Comparison of ENCODE assay signal across 24 cellular contexts in genomic region chr13:81393686-81394085, GRCh38.
A peak's percentile ranks its signal among the peaks of the same experiment; 100 is the strongest.
DNase-seq lines count a peak whose midpoint lies in the region; ATAC-seq and TF ChIP-seq lines count a peak whose summit lies in the region.
"Had no signal": no experiment of that assay in that cellular context is flagged by ENCODE, and none has a peak within 500 bp of the region (broad histone marks: within the 10 kb centered on the region; RNA-seq: fewer than 3 reads in every experiment).

No MANE protein-coding gene starts in this region.

- no peak overlapping the region for H3K14ac ChIP-seq in H9 (ENCODE audit: insufficient read depth, low read length)
- H3K14ac ChIP-seq in mesenchymal stem cell (ENCODE audit: low read length in 2 of 2): no peak overlapping the region

- H3K23ac ChIP-seq in H9 (ENCODE audit: insufficient read length, low read depth, low read length) (no peak overlapping the region), mesenchymal stem cell (ENCODE audit: low read length in 2 of 2) (no peak overlapping the region)

- no peak overlapping the region for H2BK120ac ChIP-seq in H9 (ENCODE audit: low read depth, low read length, poor library complexity, severe bottlenecking)
- H2BK120ac ChIP-seq in mesenchymal stem cell (ENCODE audit: low read depth, low read length): no peak overlapping the region

- H4K8ac ChIP-seq in H9 (replicated peaks; ENCODE audit: insufficient read length, low read depth, low read length) (no peak overlapping the region), mesenchymal stem cell (ENCODE audit: low read length) (no peak overlapping the region)

- H2BK15ac ChIP-seq in H9 (ENCODE audit: low read depth, low read length): no peak overlapping the region
- no peak overlapping the region for H2BK15ac ChIP-seq in mesenchymal stem cell (ENCODE audit: low read depth, poor library complexity, severe bottlenecking)

- peaks cover 33 to 35% of the 10 kb centered on the region in 2 experiments for H3K4me1 Mint-ChIP-seq in H9
- H3K4me1 Mint-ChIP-seq in T-helper 17 cell: no peaks in the 10 kb centered on the region
- H3K4me1 Mint-ChIP-seq: CD14-positive monocyte; stimulated activated effector memory CD8-positive, alpha-beta T cell treated with anti-CD3 and anti-CD28 coated beads, Interleukin-12 subunit alpha, Interleukin-12 subunit beta, amount 100 ng/mL, for 72 hours had no signal

- ATAC-seq in PC-3 (peak; percentile 40), foreskin keratinocyte (no peak), T-helper 17 cell (no peak)
- ATAC-seq: A549; heart right ventricle; pancreas; SK-N-SH treated with all-trans-retinoic acid at 6 μM for 48 hours; stimulated activated effector memory CD8-positive, alpha-beta T cell treated with anti-CD3 and anti-CD28 coated beads, Interleukin-12 subunit alpha, Interleukin-12 subunit beta, amount 100 ng/mL, for 72 hours had no signal

- TF ChIP-seq CTCF in 22Rv1 (IDR thresholded peaks at IDR 0.05) (0 out of 2 replicates have a peak, but pooled peaks have one; percentile 5), H9 (conservative IDR thresholded peaks at IDR 0.05) (no peak; the same call in 2 of the 3 replicates), PC-3 (conservative IDR thresholded peaks at IDR 0.05; ENCODE audit: low read depth, low read length) (no peak), foreskin keratinocyte (conservative IDR thresholded peaks at IDR 0.05) (no peak)

- H3K4ac ChIP-seq in H9 (ENCODE audit: low read depth, low read length) (no peak overlapping the region), mesenchymal stem cell (ENCODE audit: low read depth in 1 of 2, low read length in 2 of 2) (no peak overlapping the region)

- POLR2A ChIA-PET in PC-3 (lab: Charles Lee; ENCODE audit: unreplicated experiment): no interaction called here

- no peak overlapping the region for H3K56ac ChIP-seq in H9 (ENCODE audit: insufficient read length, low read depth, low read length)

- H3F3A ChIP-seq in PC-3 (ENCODE audit: low read length, unreplicated experiment): no peaks in the 10 kb centered on the region

- BruUV-seq in PC-3 (replicated peaks; lab: Mats Ljungman, UMichigan): no TSS peak

- no peak overlapping the region for H3K9ac ChIP-seq in H9 (ENCODE audit: extremely low read depth, insufficient read length, low read length)
- no peak overlapping the region for H3K9ac ChIP-seq in PC-3 (ENCODE audit: low read length)
- H3K9ac ChIP-seq in mesenchymal stem cell (ENCODE audit: low read length): no peak overlapping the region

- H2BK5ac ChIP-seq in H9 (ENCODE audit: insufficient read length, low read length) (no peak overlapping the region), mesenchymal stem cell (ENCODE audit: low read depth, low read length, poor library complexity, severe bottlenecking) (no peak overlapping the region)

- no peaks in the 10 kb centered on the region for H4K20me1 ChIP-seq in H9 (ENCODE audit: control insufficient read depth, insufficient read depth, insufficient read length)
- no peaks in the 10 kb centered on the region for H4K20me1 ChIP-seq in PC-3 (ENCODE audit: low read length)

- H3K27me3 Mint-ChIP-seq in H9 (ENCODE audit: low read depth): no peaks in the 10 kb centered on the region
- H3K27me3 Mint-ChIP-seq in T-helper 17 cell: no peaks in the 10 kb centered on the region
- H3K27me3 Mint-ChIP-seq: activated naive CD8-positive, alpha-beta T cell had no signal

- H3K4me3 ChIP-seq in PC-3 (ENCODE audit: low read length) (no peak overlapping the region), mesenchymal stem cell (ENCODE audit: insufficient read depth in 1 of 2, low read depth in 1 of 2, low read length in 2 of 2) (no peak overlapping the region)
- H3K4me3 ChIP-seq: A549, dorsolateral prefrontal cortex, heart right ventricle, pancreas, skin epidermis, upper lobe of left lung had no signal

- H2BK20ac ChIP-seq in H9 (ENCODE audit: low read depth, low read length, poor library complexity, severe bottlenecking): no peak overlapping the region

- H3K27ac Mint-ChIP-seq in H9: peak overlapping the region in 2 of 3 experiments; percentile 59 to 68; a peak in 3 of 7 replicates
- H3K27ac Mint-ChIP-seq in T-helper 17 cell: no peak overlapping the region
- H3K27ac Mint-ChIP-seq: activated naive CD8-positive, alpha-beta T cell; CD14-positive monocyte; stimulated activated effector memory CD8-positive, alpha-beta T cell treated with anti-CD3 and anti-CD28 coated beads, Interleukin-12 subunit alpha, Interleukin-12 subunit beta, amount 100 ng/mL, for 72 hours had no signal

- no peaks in the 10 kb centered on the region for H3K27me3 ChIP-seq in H9 (ENCODE audit: insufficient read depth, low read length)
- H3K27me3 ChIP-seq in PC-3 (ENCODE audit: low read length): no peaks in the 10 kb centered on the region
- no peaks in the 10 kb centered on the region for H3K27me3 ChIP-seq in mesenchymal stem cell (ENCODE audit: control insufficient read depth in 1 of 2, insufficient read depth in 1 of 2, low read length in 2 of 2)
- H3K27me3 ChIP-seq in foreskin keratinocyte: no peaks in the 10 kb centered on the region
- H3K27me3 ChIP-seq: dorsolateral prefrontal cortex, heart right ventricle, pancreas, upper lobe of left lung had no signal

- H4K91ac ChIP-seq in H9 (ENCODE audit: insufficient read length, low read depth, low read length): no peak overlapping the region
- H4K91ac ChIP-seq in mesenchymal stem cell (ENCODE audit: low read length): no peak overlapping the region

- no peak overlapping the region for H3K18ac ChIP-seq in H9 (ENCODE audit: insufficient read length, low read depth, low read length)
- H3K18ac ChIP-seq in mesenchymal stem cell (ENCODE audit: low read depth in 1 of 2, low read length in 2 of 2): no peak overlapping the region

- H3K9me3 ChIP-seq in H9 (ENCODE audit: control insufficient read depth, low read depth, low read length) (no peaks in the 10 kb centered on the region), PC-3 (ENCODE audit: low read length) (no peaks in the 10 kb centered on the region), mesenchymal stem cell (ENCODE audit: control insufficient read depth, low read length) (no peaks in the 10 kb centered on the region), T-helper 17 cell (ENCODE audit: control insufficient read depth, low read length, poor library complexity, severe bottlenecking) (no peaks in the 10 kb centered on the region)
- H3K9me3 ChIP-seq: A549, pancreas, upper lobe of left lung had no signal

- H3K4me1 ChIP-seq in H9 (ENCODE audit: insufficient read depth, low read length) (peaks cover 3% of the 10 kb centered on the region; the same call in 1 of the 2 replicates), PC-3 (ENCODE audit: insufficient read depth, low read length) (peaks cover 5% of the 10 kb centered on the region; the same call in 1 of the 2 replicates), mesenchymal stem cell (ENCODE audit: control insufficient read depth, insufficient read depth, low read depth, low read length) (no peaks in the 10 kb centered on the region), foreskin keratinocyte (no peaks in the 10 kb centered on the region)
- H3K4me1 ChIP-seq: A549, heart right ventricle, pancreas, upper lobe of left lung had no signal

- WGBS in H9 (ENCODE audit: extremely low coverage, insufficient read length, low lambda C conversion rate): no CpG with 5 or more reads among the region's 1 CpG
- no CpG with 5 or more reads among the region's 1 CpG for WGBS in mesenchymal stem cell

- H4K5ac ChIP-seq in H9 (ENCODE audit: insufficient read length, low read depth, low read length): no peak overlapping the region

- H3K4me2 ChIP-seq in H9 (ENCODE audit: insufficient read depth, insufficient read length, low read length) (no peak overlapping the region), PC-3 (ENCODE audit: low read length) (no peak overlapping the region), mesenchymal stem cell (ENCODE audit: low read length, poor library complexity, severe bottlenecking) (no peak overlapping the region)
- H3K4me2 ChIP-seq: A549 had no signal

- H3K36me3 ChIP-seq in PC-3 (ENCODE audit: low read depth, low read length) (no peaks in the 10 kb centered on the region), mesenchymal stem cell (ENCODE audit: control insufficient read depth in 1 of 2, insufficient read depth in 2 of 2, low read depth in 1 of 2, low read length in 2 of 2) (no peaks in the 10 kb centered on the region)
- H3K36me3 ChIP-seq: heart right ventricle, pancreas, upper lobe of left lung had no signal

- H2BK12ac ChIP-seq in H9 (ENCODE audit: insufficient read length, low read depth, low read length) (no peak overlapping the region), mesenchymal stem cell (ENCODE audit: low read length in 2 of 2) (no peak overlapping the region)

- H3K9me2 ChIP-seq in PC-3 (replicated peaks; ENCODE audit: low read length): no peaks in the 10 kb centered on the region

- H2AK5ac ChIP-seq in H9 (ENCODE audit: insufficient read length, low read length) (no peak overlapping the region), mesenchymal stem cell (ENCODE audit: low read length, severe bottlenecking) (no peak overlapping the region)

- CTCF ChIA-PET in PC-3 (lab: Charles Lee): no interaction called here

- H2AFZ ChIP-seq in H9 (ENCODE audit: low read length) (no peak overlapping the region), PC-3 (ENCODE audit: low read length) (no peak overlapping the region), mesenchymal stem cell (ENCODE audit: low read depth, low read length) (no peak overlapping the region)

- no peaks in the 10 kb centered on the region for H3K36me3 Mint-ChIP-seq in H9 (ENCODE audit: insufficient read depth in 1 of 3, low read depth in 3 of 3)
- H3K36me3 Mint-ChIP-seq in T-helper 17 cell (ENCODE audit: low read depth): no peaks in the 10 kb centered on the region
- H3K36me3 Mint-ChIP-seq: activated naive CD8-positive, alpha-beta T cell; CD14-positive monocyte; stimulated activated effector memory CD8-positive, alpha-beta T cell treated with anti-CD3 and anti-CD28 coated beads, Interleukin-12 subunit alpha, Interleukin-12 subunit beta, amount 100 ng/mL, for 72 hours had no signal

- H3T11ph ChIP-seq in H9 (ENCODE audit: low read length): no peak overlapping the region

- intact Hi-C loops in PC-3 (cut with micrococcal nuclease): loop anchor here (2.0 to 5.0 kb wide), 2 partner anchors 31 to 91 kb away; no protein-coding TSS in a partner anchor

- H3K79me1 ChIP-seq in H9 (ENCODE audit: insufficient read depth, low read depth, low read length, poor library complexity, severe bottlenecking) (no peaks in the 10 kb centered on the region), mesenchymal stem cell (replicated peaks; ENCODE audit: low read length, poor library complexity, severe bottlenecking) (no peaks in the 10 kb centered on the region)

- DNase-seq in H9 (no peak), PC-3 (no peak), mesenchymal stem cell (peak; percentile 12), foreskin keratinocyte (no peak), amygdala (lab: John Stamatoyannopoulos, UW) (no peak), T-helper 17 cell (no peak)
- no peak for DNase-seq in stimulated activated CD4-positive, alpha-beta T cell treated with anti-CD3 and anti-CD28 coated beads, Interleukin-4, amount 100 ng/mL, for 1 hour
- DNase-seq: activated CD4-positive, alpha-beta T cell treated with anti-CD3 and anti-CD28 coated beads, Interleukin-2, amount 50 U/mL, for 48 hours; activated T-cell treated with anti-CD3 and anti-CD28 coated beads, Interleukin-2, amount 50 U/mL, for 48 hours; DND-41; dorsolateral prefrontal cortex; heart right ventricle; MM.1S; NCI-H187 treated with DMSO at 0.1 percent for 48 hours; NCI-H524; pancreas; upper lobe of left lung had no signal

- no peak overlapping the region for H3K27ac ChIP-seq in 22Rv1
- no peak overlapping the region for H3K27ac ChIP-seq in H9 (ENCODE audit: insufficient read length, low read depth, low read length)
- no peak overlapping the region for H3K27ac ChIP-seq in PC-3 (ENCODE audit: low read length)
- no peak overlapping the region for H3K27ac ChIP-seq in mesenchymal stem cell (ENCODE audit: low read length, poor library complexity, severe bottlenecking)
- H3K27ac ChIP-seq in foreskin keratinocyte: no peak overlapping the region
- H3K27ac ChIP-seq: A549, dorsolateral prefrontal cortex, heart right ventricle, pancreas, skin epidermis, upper lobe of left lung had no signal

- H3K23me2 ChIP-seq in H9 (ENCODE audit: insufficient read length, low read depth, low read length, poor library complexity, severe bottlenecking): no peaks in the 10 kb centered on the region

- no peaks in the 10 kb centered on the region; a peak in 2 of 5 replicates for H3K9me3 Mint-ChIP-seq in H9

- H3K4me3 Mint-ChIP-seq in H9 (no peak overlapping the region), T-helper 17 cell (no peak overlapping the region)
- H3K4me3 Mint-ChIP-seq: activated naive CD8-positive, alpha-beta T cell; CD14-positive monocyte; stimulated activated effector memory CD8-positive, alpha-beta T cell treated with anti-CD3 and anti-CD28 coated beads, Interleukin-12 subunit alpha, Interleukin-12 subunit beta, amount 100 ng/mL, for 72 hours had no signal

- no peaks in the 10 kb centered on the region for H3K79me2 ChIP-seq in H9 (ENCODE audit: insufficient read depth, low read length)
- no peaks in the 10 kb centered on the region for H3K79me2 ChIP-seq in PC-3 (ENCODE audit: low read length)
